ENCODE assay signal across 1 cellular context in genomic region chr4:186904104-186904503, GRCh38.
TF ChIP-seq lines count a peak whose summit lies in the region.

No MANE protein-coding gene starts in this region.

TF ChIP-seq in SK-N-SH treated with all-trans-retinoic acid at 6 μM for 48 hours, 23 proteins besides CTCF, POLR2A, EP300 and RAD21 (continued from another document):
- TF ChIP-seq CSRNP3 (CRISPR knock-in tag; IDR thresholded peaks at IDR 0.05) (no peak), ZFP3 (CRISPR knock-in tag; IDR thresholded peaks at IDR 0.05) (no peak), ESRRG (CRISPR knock-in tag; IDR thresholded peaks at IDR 0.05) (no peak), ISL1 (CRISPR knock-in tag; IDR thresholded peaks at IDR 0.05) (no peak), POU6F1 (CRISPR knock-in tag; IDR thresholded peaks at IDR 0.05; ENCODE audit: borderline replicate concordance, low read depth) (no peak), ZNF8 (CRISPR knock-in tag; IDR thresholded peaks at IDR 0.05) (no peak), ZFP30 (CRISPR knock-in tag; IDR thresholded peaks at IDR 0.05) (no peak), TOX (CRISPR knock-in tag; IDR thresholded peaks at IDR 0.05; ENCODE audit: borderline replicate concordance) (no peak), SNAI2 (CRISPR knock-in tag; IDR thresholded peaks at IDR 0.05) (no peak), RARB (CRISPR knock-in tag; IDR thresholded peaks at IDR 0.05) (no peak), ZNF565 (CRISPR knock-in tag; conservative IDR thresholded peaks at IDR 0.05; ENCODE audit: low read depth) (no peak)
